ENCODE assay signal across 6 cellular contexts in the genomic region with DNA sequence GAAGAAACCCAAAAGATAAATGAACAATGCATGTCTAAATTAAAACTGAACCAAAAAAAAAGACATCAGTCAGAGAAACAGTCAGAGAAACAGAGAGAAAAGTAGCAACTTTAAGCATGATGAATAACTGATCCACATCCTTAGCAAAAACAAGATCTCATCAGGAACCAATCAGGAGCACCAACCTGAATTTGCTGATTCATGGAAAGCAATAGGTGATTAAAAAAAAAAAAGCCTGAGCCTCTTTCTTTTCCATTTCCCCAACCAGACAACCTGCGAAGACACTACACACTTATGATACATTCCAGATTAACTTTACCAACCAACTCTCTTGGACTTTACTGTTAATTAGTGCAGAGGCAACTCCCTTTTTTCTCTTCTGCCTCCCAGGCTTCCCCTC.
"Had no signal": no experiment of that assay in that cellular context is flagged by ENCODE, and none has a peak within 500 bp of the region (broad histone marks: within the 10 kb centered on the region; RNA-seq: fewer than 3 reads in every experiment).

No MANE protein-coding gene starts in this region.

- H2AFZ ChIP-seq: GM23248 had no signal

- H3K9ac ChIP-seq: GM23248 had no signal

- H3K4me1 ChIP-seq: HAP-1 had no signal

- H3K27ac ChIP-seq: GM23248, HL-60 had no signal

- H3K36me3 ChIP-seq: HAP-1 had no signal

- H3K9me3 ChIP-seq: HAP-1 had no signal

- H3K4me3 ChIP-seq: GM23248, HAP-1 had no signal

- DNase-seq: GM23248, H7, Kasumi-1, KG1 had no signal
